Comparison of ENCODE assay signal across 1 cellular context in the genomic region with DNA sequence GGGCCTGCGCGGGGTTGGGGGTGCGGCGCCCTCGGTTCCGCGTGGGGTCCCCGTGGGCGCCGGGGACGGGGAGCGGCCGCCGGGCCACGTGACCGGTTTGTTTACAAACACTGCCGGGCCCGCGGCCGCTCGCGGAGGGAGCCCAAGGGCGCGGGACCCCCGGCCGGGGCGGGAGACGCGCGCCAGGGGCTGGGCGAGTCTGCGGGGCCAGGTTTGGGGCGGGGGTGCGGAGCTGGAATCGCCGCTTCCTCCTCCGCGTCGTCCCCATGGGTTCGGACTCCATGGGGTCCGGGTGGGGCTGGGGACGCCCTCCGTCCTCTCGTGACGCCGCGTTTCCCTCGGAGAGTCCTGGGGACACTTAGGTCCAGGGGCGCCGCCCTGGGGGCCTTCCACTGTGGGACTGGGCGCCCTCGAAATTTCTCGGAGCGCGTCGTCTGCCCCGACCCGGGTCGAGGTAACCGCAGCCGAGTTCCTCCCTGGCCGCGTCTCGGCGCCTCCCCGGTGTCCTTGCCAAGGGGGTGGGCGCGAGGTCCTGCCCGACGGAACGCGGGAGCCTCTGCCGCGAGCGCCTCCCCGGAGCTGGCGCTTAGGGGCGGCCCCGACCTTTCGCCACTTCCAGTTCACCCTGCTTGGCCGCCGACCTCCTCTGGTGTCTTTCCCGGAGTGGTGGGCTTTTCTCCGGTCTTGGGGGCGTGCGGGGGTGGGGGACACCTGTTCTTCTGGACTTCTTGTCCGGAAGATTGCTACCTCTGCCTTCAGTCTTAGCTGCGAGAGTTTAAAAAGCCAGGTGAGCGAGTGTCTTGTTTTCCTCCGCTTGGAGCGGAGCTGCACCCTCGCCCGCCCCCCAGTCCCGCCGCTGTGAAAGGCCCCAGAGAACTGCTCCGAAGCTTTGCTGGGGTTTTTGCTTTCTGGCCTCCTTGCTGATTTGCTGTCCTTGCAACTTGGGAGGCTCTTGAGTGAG.
TF ChIP-seq lines count a peak whose summit lies in the region.

No MANE protein-coding gene starts in this region.

TF ChIP-seq in HepG2, 621 proteins besides CTCF, POLR2A, EP300 and RAD21 (continued from another document and continues in another):
- TF ChIP-seq, protein P1, sequence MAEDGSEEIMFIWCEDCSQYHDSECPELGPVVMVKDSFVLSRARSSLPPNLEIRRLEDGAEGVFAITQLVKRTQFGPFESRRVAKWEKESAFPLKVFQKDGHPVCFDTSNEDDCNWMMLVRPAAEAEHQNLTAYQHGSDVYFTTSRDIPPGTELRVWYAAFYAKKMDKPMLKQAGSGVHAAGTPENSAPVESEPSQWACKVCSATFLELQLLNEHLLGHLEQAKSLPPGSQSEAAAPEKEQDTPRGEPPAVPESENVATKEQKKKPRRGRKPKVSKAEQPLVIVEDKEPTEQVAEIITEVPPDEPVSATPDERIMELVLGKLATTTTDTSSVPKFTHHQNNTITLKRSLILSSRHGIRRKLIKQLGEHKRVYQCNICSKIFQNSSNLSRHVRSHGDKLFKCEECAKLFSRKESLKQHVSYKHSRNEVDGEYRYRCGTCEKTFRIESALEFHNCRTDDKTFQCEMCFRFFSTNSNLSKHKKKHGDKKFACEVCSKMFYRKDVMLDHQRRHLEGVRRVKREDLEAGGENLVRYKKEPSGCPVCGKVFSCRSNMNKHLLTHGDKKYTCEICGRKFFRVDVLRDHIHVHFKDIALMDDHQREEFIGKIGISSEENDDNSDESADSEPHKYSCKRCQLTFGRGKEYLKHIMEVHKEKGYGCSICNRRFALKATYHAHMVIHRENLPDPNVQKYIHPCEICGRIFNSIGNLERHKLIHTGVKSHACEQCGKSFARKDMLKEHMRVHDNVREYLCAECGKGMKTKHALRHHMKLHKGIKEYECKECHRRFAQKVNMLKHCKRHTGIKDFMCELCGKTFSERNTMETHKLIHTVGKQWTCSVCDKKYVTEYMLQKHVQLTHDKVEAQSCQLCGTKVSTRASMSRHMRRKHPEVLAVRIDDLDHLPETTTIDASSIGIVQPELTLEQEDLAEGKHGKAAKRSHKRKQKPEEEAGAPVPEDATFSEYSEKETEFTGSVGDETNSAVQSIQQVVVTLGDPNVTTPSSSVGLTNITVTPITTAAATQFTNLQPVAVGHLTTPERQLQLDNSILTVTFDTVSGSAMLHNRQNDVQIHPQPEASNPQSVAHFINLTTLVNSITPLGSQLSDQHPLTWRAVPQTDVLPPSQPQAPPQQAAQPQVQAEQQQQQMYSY (CRISPR knock-in tag; IDR thresholded peaks at IDR 0.05) = no peak
- TF ChIP-seq ZNF598 (CRISPR knock-in tag; IDR thresholded peaks at IDR 0.05; ENCODE audit: borderline replicate concordance) (peak; percentile 64; the same call in 1 of the 2 replicates), SP5 (CRISPR knock-in tag; IDR thresholded peaks at IDR 0.05; ENCODE audit: borderline replicate concordance, low read depth) (no peak), ZNF563 (CRISPR knock-in tag; IDR thresholded peaks at IDR 0.05) (no peak), MED8 (CRISPR knock-in tag; IDR thresholded peaks at IDR 0.05; ENCODE audit: insufficient replicate concordance) (no peak), ZNF510 (CRISPR knock-in tag; IDR thresholded peaks at IDR 0.05; ENCODE audit: low read depth) (no peak), YY1 (IDR thresholded peaks at IDR 0.05; ENCODE audit: insufficient read depth, insufficient replicate concordance, low read depth, low read length) (no peak), RFX1 (IDR thresholded peaks at IDR 0.05) (no peak), SMAD3 (CRISPR knock-in tag; IDR thresholded peaks at IDR 0.05) (no peak), SP1 (IDR thresholded peaks at IDR 0.05) (no peak), SP1 (CRISPR knock-in tag; IDR thresholded peaks at IDR 0.05) (no peak), NFATC3 (CRISPR knock-in tag; IDR thresholded peaks at IDR 0.05) (0 out of 2 replicates have a peak, but pooled peaks have one; percentile 43), ZBTB7B (CRISPR knock-in tag; IDR thresholded peaks at IDR 0.05) (peak; percentile 88), ZNF101 (CRISPR knock-in tag; IDR thresholded peaks at IDR 0.05; ENCODE audit: borderline replicate concordance, low read depth) (no peak), GABPB1 (CRISPR knock-in tag; IDR thresholded peaks at IDR 0.05) (peak; percentile 86), RXRA (CRISPR knock-in tag; IDR thresholded peaks at IDR 0.05) (peak; percentile 52; the same call in 1 of the 2 replicates), MEIS2 (CRISPR knock-in tag; IDR thresholded peaks at IDR 0.05) (no peak), SP140L (CRISPR knock-in tag; IDR thresholded peaks at IDR 0.05; ENCODE audit: borderline replicate concordance) (no peak), ZNF883 (CRISPR knock-in tag; IDR thresholded peaks at IDR 0.05; ENCODE audit: not compliant biosample characterization) (peak; percentile 84), PHF21A (CRISPR knock-in tag; IDR thresholded peaks at IDR 0.05) (0 out of 2 replicates have a peak, but pooled peaks have one; percentile 33), ATF7 (IDR thresholded peaks at IDR 0.05) (no peak), ATF7 (CRISPR knock-in tag; IDR thresholded peaks at IDR 0.05) (no peak; the same call in 1 of the 2 replicates), ZBTB3 (CRISPR knock-in tag; IDR thresholded peaks at IDR 0.05; ENCODE audit: borderline replicate concordance, low read depth) (no peak), ZNF274 (CRISPR knock-in tag; IDR thresholded peaks at IDR 0.05) (0 out of 2 replicates have a peak, but pooled peaks have one; percentile 51), ZNF543 (CRISPR knock-in tag; IDR thresholded peaks at IDR 0.05) (peak; percentile 48; the same call in 1 of the 2 replicates), SPEN (CRISPR knock-in tag; IDR thresholded peaks at IDR 0.05; ENCODE audit: low read depth) (peak; percentile 76)
- TF ChIP-seq, protein P2, sequence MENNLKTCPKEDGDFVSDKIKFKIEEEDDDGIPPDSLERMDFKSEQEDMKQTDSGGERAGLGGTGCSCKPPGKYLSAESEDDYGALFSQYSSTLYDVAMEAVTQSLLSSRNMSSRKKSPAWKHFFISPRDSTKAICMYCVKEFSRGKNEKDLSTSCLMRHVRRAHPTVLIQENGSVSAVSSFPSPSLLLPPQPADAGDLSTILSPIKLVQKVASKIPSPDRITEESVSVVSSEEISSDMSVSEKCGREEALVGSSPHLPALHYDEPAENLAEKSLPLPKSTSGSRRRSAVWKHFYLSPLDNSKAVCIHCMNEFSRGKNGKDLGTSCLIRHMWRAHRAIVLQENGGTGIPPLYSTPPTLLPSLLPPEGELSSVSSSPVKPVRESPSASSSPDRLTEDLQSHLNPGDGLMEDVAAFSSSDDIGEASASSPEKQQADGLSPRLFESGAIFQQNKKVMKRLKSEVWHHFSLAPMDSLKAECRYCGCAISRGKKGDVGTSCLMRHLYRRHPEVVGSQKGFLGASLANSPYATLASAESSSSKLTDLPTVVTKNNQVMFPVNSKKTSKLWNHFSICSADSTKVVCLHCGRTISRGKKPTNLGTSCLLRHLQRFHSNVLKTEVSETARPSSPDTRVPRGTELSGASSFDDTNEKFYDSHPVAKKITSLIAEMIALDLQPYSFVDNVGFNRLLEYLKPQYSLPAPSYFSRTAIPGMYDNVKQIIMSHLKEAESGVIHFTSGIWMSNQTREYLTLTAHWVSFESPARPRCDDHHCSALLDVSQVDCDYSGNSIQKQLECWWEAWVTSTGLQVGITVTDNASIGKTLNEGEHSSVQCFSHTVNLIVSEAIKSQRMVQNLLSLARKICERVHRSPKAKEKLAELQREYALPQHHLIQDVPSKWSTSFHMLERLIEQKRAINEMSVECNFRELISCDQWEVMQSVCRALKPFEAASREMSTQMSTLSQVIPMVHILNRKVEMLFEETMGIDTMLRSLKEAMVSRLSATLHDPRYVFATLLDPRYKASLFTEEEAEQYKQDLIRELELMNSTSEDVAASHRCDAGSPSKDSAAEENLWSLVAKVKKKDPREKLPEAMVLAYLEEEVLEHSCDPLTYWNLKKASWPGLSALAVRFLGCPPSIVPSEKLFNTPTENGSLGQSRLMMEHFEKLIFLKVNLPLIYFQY (CRISPR knock-in tag; IDR thresholded peaks at IDR 0.05; ENCODE audit: borderline replicate concordance) = no peak
- TF ChIP-seq, protein P3, sequence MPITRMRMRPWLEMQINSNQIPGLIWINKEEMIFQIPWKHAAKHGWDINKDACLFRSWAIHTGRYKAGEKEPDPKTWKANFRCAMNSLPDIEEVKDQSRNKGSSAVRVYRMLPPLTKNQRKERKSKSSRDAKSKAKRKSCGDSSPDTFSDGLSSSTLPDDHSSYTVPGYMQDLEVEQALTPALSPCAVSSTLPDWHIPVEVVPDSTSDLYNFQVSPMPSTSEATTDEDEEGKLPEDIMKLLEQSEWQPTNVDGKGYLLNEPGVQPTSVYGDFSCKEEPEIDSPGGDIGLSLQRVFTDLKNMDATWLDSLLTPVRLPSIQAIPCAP (CRISPR knock-in tag; IDR thresholded peaks at IDR 0.05; ENCODE audit: low read depth) = no peak
- TF ChIP-seq, protein P4, sequence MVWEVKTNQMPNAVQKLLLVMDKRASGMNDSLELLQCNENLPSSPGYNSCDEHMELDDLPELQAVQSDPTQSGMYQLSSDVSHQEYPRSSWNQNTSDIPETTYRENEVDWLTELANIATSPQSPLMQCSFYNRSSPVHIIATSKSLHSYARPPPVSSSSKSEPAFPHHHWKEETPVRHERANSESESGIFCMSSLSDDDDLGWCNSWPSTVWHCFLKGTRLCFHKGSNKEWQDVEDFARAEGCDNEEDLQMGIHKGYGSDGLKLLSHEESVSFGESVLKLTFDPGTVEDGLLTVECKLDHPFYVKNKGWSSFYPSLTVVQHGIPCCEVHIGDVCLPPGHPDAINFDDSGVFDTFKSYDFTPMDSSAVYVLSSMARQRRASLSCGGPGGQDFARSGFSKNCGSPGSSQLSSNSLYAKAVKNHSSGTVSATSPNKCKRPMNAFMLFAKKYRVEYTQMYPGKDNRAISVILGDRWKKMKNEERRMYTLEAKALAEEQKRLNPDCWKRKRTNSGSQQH (CRISPR knock-in tag; IDR thresholded peaks at IDR 0.05; ENCODE audit: low read depth) = no peak
- TF ChIP-seq, protein P5, sequence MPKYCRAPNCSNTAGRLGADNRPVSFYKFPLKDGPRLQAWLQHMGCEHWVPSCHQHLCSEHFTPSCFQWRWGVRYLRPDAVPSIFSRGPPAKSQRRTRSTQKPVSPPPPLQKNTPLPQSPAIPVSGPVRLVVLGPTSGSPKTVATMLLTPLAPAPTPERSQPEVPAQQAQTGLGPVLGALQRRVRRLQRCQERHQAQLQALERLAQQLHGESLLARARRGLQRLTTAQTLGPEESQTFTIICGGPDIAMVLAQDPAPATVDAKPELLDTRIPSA (CRISPR knock-in tag; IDR thresholded peaks at IDR 0.05; ENCODE audit: borderline replicate concordance) = no peak
- TF ChIP-seq, protein P6, sequence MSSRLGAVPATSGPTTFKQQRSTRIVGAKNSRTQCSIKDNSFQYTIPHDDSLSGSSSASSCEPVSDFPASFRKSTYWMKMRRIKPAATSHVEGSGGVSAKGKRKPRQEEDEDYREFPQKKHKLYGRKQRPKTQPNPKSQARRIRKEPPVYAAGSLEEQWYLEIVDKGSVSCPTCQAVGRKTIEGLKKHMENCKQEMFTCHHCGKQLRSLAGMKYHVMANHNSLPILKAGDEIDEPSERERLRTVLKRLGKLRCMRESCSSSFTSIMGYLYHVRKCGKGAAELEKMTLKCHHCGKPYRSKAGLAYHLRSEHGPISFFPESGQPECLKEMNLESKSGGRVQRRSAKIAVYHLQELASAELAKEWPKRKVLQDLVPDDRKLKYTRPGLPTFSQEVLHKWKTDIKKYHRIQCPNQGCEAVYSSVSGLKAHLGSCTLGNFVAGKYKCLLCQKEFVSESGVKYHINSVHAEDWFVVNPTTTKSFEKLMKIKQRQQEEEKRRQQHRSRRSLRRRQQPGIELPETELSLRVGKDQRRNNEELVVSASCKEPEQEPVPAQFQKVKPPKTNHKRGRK (CRISPR knock-in tag; IDR thresholded peaks at IDR 0.05) = no peak
- TF ChIP-seq, protein P7, sequence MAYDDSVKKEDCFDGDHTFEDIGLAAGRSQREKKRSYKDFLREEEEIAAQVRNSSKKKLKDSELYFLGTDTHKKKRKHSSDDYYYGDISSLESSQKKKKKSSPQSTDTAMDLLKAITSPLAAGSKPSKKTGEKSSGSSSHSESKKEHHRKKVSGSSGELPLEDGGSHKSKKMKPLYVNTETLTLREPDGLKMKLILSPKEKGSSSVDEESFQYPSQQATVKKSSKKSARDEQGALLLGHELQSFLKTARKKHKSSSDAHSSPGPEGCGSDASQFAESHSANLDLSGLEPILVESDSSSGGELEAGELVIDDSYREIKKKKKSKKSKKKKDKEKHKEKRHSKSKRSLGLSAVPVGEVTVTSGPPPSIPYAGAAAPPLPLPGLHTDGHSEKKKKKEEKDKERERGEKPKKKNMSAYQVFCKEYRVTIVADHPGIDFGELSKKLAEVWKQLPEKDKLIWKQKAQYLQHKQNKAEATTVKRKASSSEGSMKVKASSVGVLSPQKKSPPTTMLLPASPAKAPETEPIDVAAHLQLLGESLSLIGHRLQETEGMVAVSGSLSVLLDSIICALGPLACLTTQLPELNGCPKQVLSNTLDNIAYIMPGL (CRISPR knock-in tag; IDR thresholded peaks at IDR 0.05; ENCODE audit: borderline replicate concordance in 1 of 2, low read depth in 1 of 2) = peak; percentile 70 to 74
- TF ChIP-seq, protein P8, sequence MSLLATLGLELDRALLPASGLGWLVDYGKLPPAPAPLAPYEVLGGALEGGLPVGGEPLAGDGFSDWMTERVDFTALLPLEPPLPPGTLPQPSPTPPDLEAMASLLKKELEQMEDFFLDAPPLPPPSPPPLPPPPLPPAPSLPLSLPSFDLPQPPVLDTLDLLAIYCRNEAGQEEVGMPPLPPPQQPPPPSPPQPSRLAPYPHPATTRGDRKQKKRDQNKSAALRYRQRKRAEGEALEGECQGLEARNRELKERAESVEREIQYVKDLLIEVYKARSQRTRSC (CRISPR knock-in tag; IDR thresholded peaks at IDR 0.05; ENCODE audit: low read depth) = peak; percentile 9; the same call in 1 of the 2 replicates
- TF ChIP-seq, protein P9, sequence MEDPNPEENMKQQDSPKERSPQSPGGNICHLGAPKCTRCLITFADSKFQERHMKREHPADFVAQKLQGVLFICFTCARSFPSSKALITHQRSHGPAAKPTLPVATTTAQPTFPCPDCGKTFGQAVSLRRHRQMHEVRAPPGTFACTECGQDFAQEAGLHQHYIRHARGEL (CRISPR knock-in tag; IDR thresholded peaks at IDR 0.05) = 0 out of 2 replicates have a peak, but pooled peaks have one; percentile 28
